In genomic region chr6:33324139-33324538, GRCh38 we compare ENCODE assay signal across 9 cellular contexts. TPM values are rescaled to one million over a fixed set of nuclear protein-coding genes. Genes with fewer than 3 reads are reported as not detected.
DNase-seq lines count a peak whose midpoint lies in the region; ATAC-seq and TF ChIP-seq lines count a peak whose summit lies in the region.
"Had no signal": no experiment of that assay in that cellular context is flagged by ENCODE, and none has a peak within 500 bp of the region (broad histone marks: within the 10 kb centered on the region; RNA-seq: fewer than 3 reads in every experiment).

No MANE protein-coding gene starts in this region.

- H3K27ac ChIP-seq in DND-41 (ENCODE audit: low read length) (peak overlapping the region; percentile 95), coronary artery (peak overlapping the region in 1 of 2 donors; percentile 94), osteoblast (ENCODE audit: low read depth, low read length) (no peak overlapping the region)

- DNase-seq in DND-41 (no peak), MG63 (no peak), coronary artery (ENCODE audit: low spot score) (no peak), osteoblast (ENCODE audit: insufficient read length, low spot score, missing footprints) (no peak), iPS-NIHi11 (ENCODE audit: low spot score) (no peak), NCI-H2081 treated with DMSO at 0.1 percent for 48 hours (lab: John Stamatoyannopoulos, UW) (no peak)

- H3K4me1 ChIP-seq in DND-41 (ENCODE audit: insufficient read depth, low read length) (peaks cover 43% of the 10 kb centered on the region), osteoblast (ENCODE audit: insufficient read depth, low read length) (peaks cover 39% of the 10 kb centered on the region)

- H3K79me2 ChIP-seq in DND-41 (ENCODE audit: insufficient read depth, low read length) (peaks cover 44% of the 10 kb centered on the region), osteoblast (ENCODE audit: insufficient read depth, low read length) (peaks cover 26% of the 10 kb centered on the region)

- peak overlapping the region; percentile 91 for H2AFZ ChIP-seq in DND-41 (ENCODE audit: low read depth, low read length)
- no peak overlapping the region for H2AFZ ChIP-seq in osteoblast (ENCODE audit: low read length)

- peak overlapping the region; percentile 85 for H3K9ac ChIP-seq in DND-41 (ENCODE audit: low read depth, low read length)

- ATAC-seq in DND-41 (ENCODE audit: insufficient read depth, low read depth): no peak
- no peak for ATAC-seq in HG02642 (IDR thresholded peaks at IDR 0.05; ENCODE audit: poor library complexity, unreplicated experiment)
- no peak for ATAC-seq in HG03442 (IDR thresholded peaks at IDR 0.05; ENCODE audit: unreplicated experiment)

- H3K9me3 ChIP-seq in DND-41 (ENCODE audit: insufficient read depth, low read length, severe bottlenecking) (no peaks in the 10 kb centered on the region), MG63 (no peaks in the 10 kb centered on the region), osteoblast (ENCODE audit: low read depth, low read length) (no peaks in the 10 kb centered on the region)
- H3K9me3 ChIP-seq: mucosa of descending colon had no signal

- no peak for TF ChIP-seq CTCF in DND-41 (IDR thresholded peaks at IDR 0.05; ENCODE audit: borderline replicate concordance, extremely low read depth, low read length, poor library complexity, severe bottlenecking)
- no peak for TF ChIP-seq CTCF in coronary artery (IDR thresholded peaks at IDR 0.05)
- no peak for TF ChIP-seq CTCF in osteoblast (IDR thresholded peaks at IDR 0.05; ENCODE audit: extremely low read depth, low read depth, low read length)

- H4K20me1 ChIP-seq in DND-41 (ENCODE audit: insufficient read depth, low read length) (peaks cover 11% of the 10 kb centered on the region), osteoblast (ENCODE audit: insufficient read depth, low read length) (peaks cover 7% of the 10 kb centered on the region)

- H3K4me2 ChIP-seq in DND-41 (ENCODE audit: insufficient read depth, low read length): peak overlapping the region; percentile 97
- H3K4me2 ChIP-seq in osteoblast (ENCODE audit: insufficient read depth, low read length): peak overlapping the region; percentile 98

- H3K4me3 ChIP-seq in DND-41 (ENCODE audit: low read depth in 1 of 2, low read length in 2 of 2) (peak overlapping the region; percentile 54 to 76; a peak in 3 of 4 replicates), MG63 (peak overlapping the region; percentile 73; the same call in 1 of the 2 replicates), coronary artery (peak overlapping the region; percentile 91), osteoblast (ENCODE audit: insufficient read depth, low read length) (peak overlapping the region; percentile 89)

- H3K36me3 ChIP-seq in DND-41 (ENCODE audit: insufficient read depth, low read length) (peaks cover 26% of the 10 kb centered on the region), MG63 (peaks cover 13% of the 10 kb centered on the region), osteoblast (ENCODE audit: insufficient read depth, low read length) (peaks cover 11% of the 10 kb centered on the region)

- no peaks in the 10 kb centered on the region for H3K27me3 ChIP-seq in DND-41 (ENCODE audit: insufficient read depth, low read length, poor library complexity)
- no peaks in the 10 kb centered on the region for H3K27me3 ChIP-seq in MG63
- H3K27me3 ChIP-seq in osteoblast (ENCODE audit: insufficient read depth, low read length): no peaks in the 10 kb centered on the region

RNA-seq across cellular contexts. Expression of gene DAXX, which starts 1.4 kb away (rescaled TPM):
- total RNA-seq in MG63 (2014; rRNA removed; shearing (Covaris generic); ENCODE audit: low replicate concordance): 27.3 and 34.2 TPM in 2 replicates
- total RNA-seq in osteoblast: 32.7 and 39.4 TPM in 2 replicates

RNA-seq across cellular contexts. Expression of gene ZBTB22, which starts 6.6 kb away (rescaled TPM):
- 6.2 and 20.0 TPM in 2 replicates for total RNA-seq in MG63 (2014; rRNA removed; shearing (Covaris generic); ENCODE audit: low replicate concordance)
- total RNA-seq in osteoblast: 18.6 and 19.5 TPM in 2 replicates

RNA-seq across cellular contexts. Expression of gene TAPBP, which starts 10.3 kb away (rescaled TPM):
- total RNA-seq in MG63 (2014; rRNA removed; shearing (Covaris generic); ENCODE audit: low replicate concordance): 37.5 and 89.0 TPM in 2 replicates
- total RNA-seq in osteoblast: 90.2 and 92.6 TPM in 2 replicates

RNA-seq across cellular contexts. Expression of gene RGL2, which starts 25.4 kb away (rescaled TPM):
- 71.9 and 123 TPM in 2 replicates for total RNA-seq in MG63 (2014; rRNA removed; shearing (Covaris generic); ENCODE audit: low replicate concordance)
- 33.9 and 35.5 TPM in 2 replicates for total RNA-seq in osteoblast

RNA-seq across cellular contexts. Expression of gene PFDN6, which starts 34.7 kb away (rescaled TPM):
- 488 and 596 TPM in 2 replicates for total RNA-seq in MG63 (2014; rRNA removed; shearing (Covaris generic); ENCODE audit: low replicate concordance)
- 14.1 and 15.9 TPM in 2 replicates for total RNA-seq in osteoblast
